15 cellular contexts compared by ENCODE assay signal in the genomic region with DNA sequence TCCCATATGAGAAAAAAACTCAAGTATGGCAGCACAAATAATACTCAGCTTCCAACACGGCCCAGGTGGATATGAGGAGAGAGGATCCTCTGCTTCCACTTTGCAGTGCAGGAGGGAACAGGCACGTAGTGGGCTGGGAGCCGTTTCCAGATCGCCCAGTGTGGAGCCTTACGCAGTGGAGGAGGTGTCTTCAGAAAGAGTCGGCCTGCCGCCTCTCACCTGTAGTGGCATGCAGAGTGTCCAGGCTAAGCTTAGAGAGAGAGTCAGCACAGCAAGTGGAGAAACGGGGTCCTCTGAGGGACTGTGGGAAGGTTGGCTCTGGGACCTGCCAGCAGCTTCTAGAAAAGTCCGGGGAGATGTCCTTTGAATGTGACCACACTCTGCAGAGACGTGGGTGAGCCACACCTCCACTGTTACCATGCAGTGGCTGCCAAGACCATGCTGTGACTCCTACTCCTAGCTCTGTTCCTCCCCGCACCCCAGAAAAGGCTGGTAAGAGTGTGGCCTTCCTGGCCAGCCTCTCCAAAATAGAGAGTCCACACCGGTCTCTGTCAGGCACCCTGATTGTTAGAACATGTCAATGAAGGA. TPM values are rescaled to one million over a fixed set of nuclear protein-coding genes. Genes with fewer than 3 reads are reported as not detected.
DNase-seq lines count a peak whose midpoint lies in the region; ATAC-seq and TF ChIP-seq lines count a peak whose summit lies in the region.
"Had no signal": no experiment of that assay in that cellular context is flagged by ENCODE, and none has a peak within 500 bp of the region (broad histone marks: within the 10 kb centered on the region; RNA-seq: fewer than 3 reads in every experiment).

No MANE protein-coding gene starts in this region.

- no peak for TF ChIP-seq CTCF in lower lobe of right lung (IDR thresholded peaks at IDR 0.05)

- peak overlapping the region; percentile 57 for H3K27ac ChIP-seq in CD4-positive, alpha-beta memory T cell (ENCODE audit: low read depth, low read length)
- no peak overlapping the region for H3K27ac ChIP-seq in lower lobe of right lung
- H3K27ac ChIP-seq: testis had no signal

- H3K27ac Mint-ChIP-seq in CD4-positive, alpha-beta memory T cell, result peak overlapping the region; percentile 91 to 96 (median 94)
- H3K27ac Mint-ChIP-seq in activated naive CD8-positive, alpha-beta T cell treated with anti-CD3 and anti-CD28 coated beads, Interleukin-2, amount 50 U/mL, for 24 hours, result peak overlapping the region; percentile 89

- CTCF ChIA-PET in CD4-positive, alpha-beta memory T cell (lab: Charles Lee; ENCODE audit: partially characterized antibody), result interaction anchor here (0.7 to 2.7 kb wide), 10 partner anchors 9 to 93 kb away, joined by 3 to 32 read pairs (median 3); no protein-coding TSS in a partner anchor

- peaks cover 4 to 16% of the 10 kb centered on the region in 2 donors for H3K36me3 Mint-ChIP-seq in CD4-positive, alpha-beta memory T cell
- peaks cover 6% of the 10 kb centered on the region for H3K36me3 Mint-ChIP-seq in activated naive CD8-positive, alpha-beta T cell treated with anti-CD3 and anti-CD28 coated beads, Interleukin-2, amount 50 U/mL, for 24 hours (ENCODE audit: low read depth)

- peak overlapping the region in 1 of 2 donors; percentile 13 for H3K4me3 ChIP-seq in CD4-positive, alpha-beta memory T cell (ENCODE audit: low read length in 2 of 2)
- H3K4me3 ChIP-seq in Jurkat, Clone E6-1 (ENCODE audit: low read length), result peak overlapping the region; percentile 17; the same call in 1 of the 2 replicates
- no peak overlapping the region for H3K4me3 ChIP-seq in lower lobe of right lung
- H3K4me3 ChIP-seq: testis had no signal

- no peak for DNase-seq in CD4-positive, alpha-beta memory T cell
- no peak for DNase-seq in Jurkat, Clone E6-1 (ENCODE audit: low read depth, low spot score)
- DNase-seq in activated naive CD8-positive, alpha-beta T cell treated with anti-CD3 and anti-CD28 coated beads, Interleukin-2, amount 50 U/mL, for 24 hours, result no peak
- peak; percentile 67 for DNase-seq in occipital lobe (lab: John Stamatoyannopoulos, UW)
- no peak for DNase-seq in lower lobe of right lung
- DNase-seq: BE2C; IMR-90; kidney; NCI-H2081; NCI-H524 treated with DMSO at 0.1 percent for 48 hours; stimulated activated CD4-positive, alpha-beta T cell treated with anti-CD3 and anti-CD28 coated beads, Interleukin-1b, Interleukin-23, amount 100 ng/mL, for 48 hours; testis had no signal

- no peaks in the 10 kb centered on the region for H3K9me3 ChIP-seq in CD4-positive, alpha-beta memory T cell (ENCODE audit: control insufficient read depth in 1 of 2, low read length in 2 of 2)
- no peaks in the 10 kb centered on the region for H3K9me3 ChIP-seq in lower lobe of right lung
- H3K9me3 ChIP-seq: BE2C, testis had no signal

- intact Hi-C loops in CD4-positive, alpha-beta memory T cell (cut with micrococcal nuclease), result no loop called here
- intact Hi-C loops in lower lobe of right lung (cut with DNase I), result no loop called here

- H3K36me3 ChIP-seq in CD4-positive, alpha-beta memory T cell (ENCODE audit: insufficient read depth, low read length), result no peaks in the 10 kb centered on the region
- H3K36me3 ChIP-seq in lower lobe of right lung, result no peaks in the 10 kb centered on the region
- H3K36me3 ChIP-seq: BE2C had no signal

- no peaks in the 10 kb centered on the region for H3K27me3 ChIP-seq in CD4-positive, alpha-beta memory T cell (ENCODE audit: insufficient read depth, low read length)
- no peaks in the 10 kb centered on the region for H3K27me3 ChIP-seq in lower lobe of right lung (ENCODE audit: low read depth)
- H3K27me3 ChIP-seq: BE2C, testis had no signal

- peaks cover 0 to 1% (median 0%) of the 10 kb centered on the region in 8 donors for H3K9me3 Mint-ChIP-seq in CD4-positive, alpha-beta memory T cell
- H3K9me3 Mint-ChIP-seq in activated naive CD8-positive, alpha-beta T cell treated with anti-CD3 and anti-CD28 coated beads, Interleukin-2, amount 50 U/mL, for 24 hours, result no peaks in the 10 kb centered on the region

- POLR2A ChIA-PET in CD4-positive, alpha-beta memory T cell (lab: Charles Lee; ENCODE audit: partially characterized antibody), result interaction anchor here (0.9 to 4.3 kb wide), 16 partner anchors 9 to 91 kb away, joined by 3 to 59 read pairs (median 4); no protein-coding TSS in a partner anchor

- peaks cover 58% of the 10 kb centered on the region for H3K4me1 ChIP-seq in CD4-positive, alpha-beta memory T cell (ENCODE audit: insufficient read depth, low read length)
- peaks cover 13% of the 10 kb centered on the region for H3K4me1 ChIP-seq in lower lobe of right lung

- H3K27me3 Mint-ChIP-seq in CD4-positive, alpha-beta memory T cell, result no peaks in the 10 kb centered on the region
- H3K27me3 Mint-ChIP-seq in activated naive CD8-positive, alpha-beta T cell treated with anti-CD3 and anti-CD28 coated beads, Interleukin-2, amount 50 U/mL, for 24 hours, result no peaks in the 10 kb centered on the region

- H3K4me3 Mint-ChIP-seq in CD4-positive, alpha-beta memory T cell, result peak overlapping the region in 7 of 8 donors; percentile 14 to 80 (median 59)
- H3K4me3 Mint-ChIP-seq in activated naive CD8-positive, alpha-beta T cell treated with anti-CD3 and anti-CD28 coated beads, Interleukin-2, amount 50 U/mL, for 24 hours, result no peak overlapping the region

- H3K4me1 Mint-ChIP-seq in CD4-positive, alpha-beta memory T cell, result peaks cover 57 to 86% (median 67%) of the 10 kb centered on the region in 4 donors
- peaks cover 62% of the 10 kb centered on the region for H3K4me1 Mint-ChIP-seq in activated naive CD8-positive, alpha-beta T cell treated with anti-CD3 and anti-CD28 coated beads, Interleukin-2, amount 50 U/mL, for 24 hours

- ATAC-seq in activated naive CD8-positive, alpha-beta T cell treated with anti-CD3 and anti-CD28 coated beads, Interleukin-2, amount 50 U/mL, for 24 hours, result no peak
- ATAC-seq in GM19351 (IDR thresholded peaks at IDR 0.05; ENCODE audit: unreplicated experiment) (no peak), GM21367 (IDR thresholded peaks at IDR 0.05; ENCODE audit: unreplicated experiment) (no peak), lower lobe of right lung (no peak)
- ATAC-seq: right cardiac atrium had no signal

RNA-seq across cellular contexts. Expression of gene SEMA4D, which starts 3.5 kb away (rescaled TPM):
- 100 to 1,000 TPM; 393 to 410 TPM for total RNA-seq in CD4-positive, alpha-beta memory T cell
- 100 to 1,000 TPM in 1 of 2 donors, 10 to 100 TPM in 1; 49.5 to 166 TPM for polyA plus RNA-seq in CD4-positive, alpha-beta memory T cell
- 50.1 TPM for polyA plus RNA-seq in Jurkat, Clone E6-1 (2012; ENCODE audit: insufficient read depth, insufficient read length)
- 12.0 TPM for total RNA-seq in occipital lobe
- 49.9 TPM for total RNA-seq in lower lobe of right lung
